In genomic region chr10:82041018-82041417, GRCh38 we compare ENCODE assay signal across 2 cellular contexts.
TF ChIP-seq lines count a peak whose summit lies in the region.

No MANE protein-coding gene starts in this region.

TF ChIP-seq in H1, 55 proteins besides CTCF, POLR2A, EP300 and RAD21:
- TF ChIP-seq TEAD4 (IDR thresholded peaks at IDR 0.05; ENCODE audit: low read depth, low read length) (peak; percentile 93), YY1 (IDR thresholded peaks at IDR 0.05; ENCODE audit: low read depth, low read length) (no peak)

TF ChIP-seq in HEK293T, 16 proteins besides CTCF, POLR2A, EP300 and RAD21:
- TF ChIP-seq TARDBP (IDR thresholded peaks at IDR 0.05) = no peak
- TF ChIP-seq FOXK2 (IDR thresholded peaks at IDR 0.05) = no peak
- TF ChIP-seq CTBP1 (IDR thresholded peaks at IDR 0.05; ENCODE audit: borderline replicate concordance) = no peak
- no peak for TF ChIP-seq ELF4 (IDR thresholded peaks at IDR 0.05)
